8 cellular contexts compared by ENCODE assay signal in genomic region chr13:28659611-28659970, GRCh38. TPM values are rescaled to one million over a fixed set of nuclear protein-coding genes. Genes with fewer than 3 reads are reported as not detected.
DNase-seq lines count a peak whose midpoint lies in the region; ATAC-seq and TF ChIP-seq lines count a peak whose summit lies in the region.

No MANE protein-coding gene starts in this region.

- H3K9ac ChIP-seq in iPS-20b (ENCODE audit: low read depth, low read length) (peak overlapping the region; percentile 98), subcutaneous abdominal adipose tissue (ENCODE audit: low read length in 5 of 5) (peak overlapping the region; percentile 94 to 99 (median 96))

- H3K36me3 Mint-ChIP-seq in activated naive CD8-positive, alpha-beta T cell treated with anti-CD3 and anti-CD28 coated beads, Interleukin-2, amount 10 ng/mL, durations not matched to agents 7 days and 5 days = peaks cover 20% of the 10 kb centered on the region

- H3K4me3 Mint-ChIP-seq in activated naive CD8-positive, alpha-beta T cell treated with anti-CD3 and anti-CD28 coated beads, Interleukin-2, amount 10 ng/mL, durations not matched to agents 7 days and 5 days = peak overlapping the region; percentile 98

- H3K27me3 ChIP-seq in HL-60 (ENCODE audit: insufficient read depth, poor library complexity, severe bottlenecking) (no peaks in the 10 kb centered on the region), iPS-20b (ENCODE audit: insufficient read depth, low read length) (no peaks in the 10 kb centered on the region), subcutaneous abdominal adipose tissue (ENCODE audit: control insufficient read depth in 5 of 5, insufficient read depth in 4 of 5, low read length in 5 of 5) (peaks cover 0 to 3% (median 0%) of the 10 kb centered on the region in 5 donors)

- peaks cover 43% of the 10 kb centered on the region for H3K4me1 Mint-ChIP-seq in activated naive CD8-positive, alpha-beta T cell treated with anti-CD3 and anti-CD28 coated beads, Interleukin-2, amount 10 ng/mL, durations not matched to agents 7 days and 5 days

- H3K9me3 ChIP-seq in iPS-20b (ENCODE audit: insufficient read depth, low read depth, low read length) (no peaks in the 10 kb centered on the region), subcutaneous abdominal adipose tissue (ENCODE audit: control insufficient read depth in 5 of 5, low read length in 5 of 5) (no peaks in the 10 kb centered on the region)

- H3K27ac ChIP-seq in HL-60 (replicated peaks) (peak overlapping the region; percentile 74), iPS-20b (ENCODE audit: low read length) (no peak overlapping the region), subcutaneous abdominal adipose tissue (ENCODE audit: low read depth, low read length) (peak overlapping the region; percentile 92)

- no peak for TF ChIP-seq CTCF in HL-60 (IDR thresholded peaks at IDR 0.05; ENCODE audit: insufficient read depth, low read length)

- peak; percentile 30 for ATAC-seq in GM19455 (IDR thresholded peaks at IDR 0.05; ENCODE audit: unreplicated experiment)
- ATAC-seq in activated naive CD8-positive, alpha-beta T cell treated with anti-CD3 and anti-CD28 coated beads, Interleukin-2, amount 10 ng/mL, durations not matched to agents 7 days and 5 days (ENCODE audit: low read depth) = peak; percentile 58

- DNase-seq in CD1c-positive myeloid dendritic cell (ENCODE audit: extremely low spot score) = peak; percentile 49
- no peak for DNase-seq in HL-60 (ENCODE audit: low read depth in 1 of 2, low spot score in 1 of 2)
- no peak for DNase-seq in activated naive CD8-positive, alpha-beta T cell treated with anti-CD3 and anti-CD28 coated beads, Interleukin-2, amount 10 ng/mL, durations not matched to agents 7 days and 5 days
- DNase-seq in activated CD8-positive, alpha-beta memory T cell treated with anti-CD3 and anti-CD28 coated beads for 24 hours = no peak
- no peak for DNase-seq in NCI-H1092 treated with DMSO at 0.1 percent for 48 hours (lab: John Stamatoyannopoulos, UW)

- H3K4me1 ChIP-seq in iPS-20b (ENCODE audit: insufficient read depth, low read length) = peaks cover 8% of the 10 kb centered on the region
- peaks cover 8 to 42% (median 39%) of the 10 kb centered on the region in 5 donors for H3K4me1 ChIP-seq in subcutaneous abdominal adipose tissue (ENCODE audit: control insufficient read depth in 5 of 5, insufficient read depth in 5 of 5, low read length in 5 of 5)

- H3K9me3 Mint-ChIP-seq in activated naive CD8-positive, alpha-beta T cell treated with anti-CD3 and anti-CD28 coated beads, Interleukin-2, amount 10 ng/mL, durations not matched to agents 7 days and 5 days = no peaks in the 10 kb centered on the region

- H3K4me3 ChIP-seq in HL-60 (replicated peaks; ENCODE audit: insufficient read depth, low read length) (peak overlapping the region; percentile 80), iPS-20b (ENCODE audit: low read length) (peak overlapping the region; percentile 98), subcutaneous abdominal adipose tissue (ENCODE audit: low read depth in 1 of 5, low read length in 5 of 5) (peak overlapping the region; percentile 95 to 99 (median 98))

- H3K36me3 ChIP-seq in iPS-20b (ENCODE audit: insufficient read depth, low read depth, low read length) = peaks cover 39% of the 10 kb centered on the region
- H3K36me3 ChIP-seq in subcutaneous abdominal adipose tissue (ENCODE audit: control insufficient read depth in 5 of 5, insufficient read depth in 5 of 5, low read length in 5 of 5) = peaks cover 19 to 27% (median 23%) of the 10 kb centered on the region in 5 donors

- POLR2A ChIA-PET in activated naive CD8-positive, alpha-beta T cell treated with anti-CD3 and anti-CD28 coated beads, Interleukin-2, amount 10 ng/mL, durations not matched to agents 7 days and 5 days (lab: Charles Lee) = interaction anchor here (0.6 to 1.7 kb wide), 11 partner anchors 10 to 523 kb away, joined by 3 to 11 read pairs (median 4); partner anchors contain the start of genes PAN3 and SLC46A3

- no peaks in the 10 kb centered on the region for H3K27me3 Mint-ChIP-seq in activated naive CD8-positive, alpha-beta T cell treated with anti-CD3 and anti-CD28 coated beads, Interleukin-2, amount 10 ng/mL, durations not matched to agents 7 days and 5 days

- H3K27ac Mint-ChIP-seq in activated naive CD8-positive, alpha-beta T cell treated with anti-CD3 and anti-CD28 coated beads, Interleukin-2, amount 10 ng/mL, durations not matched to agents 7 days and 5 days = peak overlapping the region; percentile 95

RNA-seq across cellular contexts. Expression of gene POMP, which starts 0.7 kb away (rescaled TPM):
- 10 to 100 TPM; 55.4 to 59.3 TPM for total RNA-seq in activated naive CD8-positive, alpha-beta T cell treated with anti-CD3 and anti-CD28 coated beads, Interleukin-2, amount 10 ng/mL, durations not matched to agents 7 days and 5 days

RNA-seq across cellular contexts. Expression of gene SLC46A3, which starts 59.2 kb away (rescaled TPM):
- total RNA-seq in activated naive CD8-positive, alpha-beta T cell treated with anti-CD3 and anti-CD28 coated beads, Interleukin-2, amount 10 ng/mL, durations not matched to agents 7 days and 5 days = 10 to 100 TPM; 14.2 to 16.7 TPM
